ENCODE assay signal across 10 cellular contexts in genomic region chr7:38411404-38411803, GRCh38.
DNase-seq lines count a peak whose midpoint lies in the region; ATAC-seq and TF ChIP-seq lines count a peak whose summit lies in the region.
"Had no signal": no experiment of that assay in that cellular context is flagged by ENCODE, and none has a peak within 500 bp of the region (broad histone marks: within the 10 kb centered on the region; RNA-seq: fewer than 3 reads in every experiment).

No MANE protein-coding gene starts in this region.

- no peak for DNase-seq in AG04449 (ENCODE audit: low read depth, low spot score)
- DNase-seq in fibroblast of villous mesenchyme (ENCODE audit: low read depth), result peak; percentile 8
- DNase-seq in COR-L47 (lab: John Stamatoyannopoulos, UW), result no peak
- DNase-seq in left colon, result no peak
- DNase-seq in heart right ventricle, result no peak
- DNase-seq in stimulated activated CD4-positive, alpha-beta T cell treated with anti-CD3 and anti-CD28 coated beads, Interleukin-4, amount 100 ng/mL, for 24 hours, result no peak
- DNase-seq: adrenal gland had no signal

- ATAC-seq in left colon (no peak), heart right ventricle (no peak)
- ATAC-seq: sciatic nerve had no signal

- no peaks in the 10 kb centered on the region for H3K27me3 ChIP-seq in OCI-LY3 (ENCODE audit: low read depth, low read length)
- no peaks in the 10 kb centered on the region for H3K27me3 ChIP-seq in heart right ventricle
- H3K27me3 ChIP-seq: adrenal gland had no signal

- H3K9me3 ChIP-seq in OCI-LY3 (ENCODE audit: insufficient read depth, low read length), result no peaks in the 10 kb centered on the region
- no peaks in the 10 kb centered on the region for H3K9me3 ChIP-seq in heart right ventricle
- H3K9me3 ChIP-seq: adrenal gland had no signal

- CTCF ChIA-PET in AG04449 (lab: Yijun Ruan, JAX), result interaction anchor here (0.9 to 3.4 kb wide), 5 partner anchors 9 to 245 kb away, joined by 3 to 17 read pairs (median 3); no protein-coding TSS in a partner anchor

- H3K36me3 ChIP-seq in OCI-LY3 (replicated peaks; ENCODE audit: low read depth, low read length), result no peaks in the 10 kb centered on the region
- H3K36me3 ChIP-seq in heart right ventricle, result no peaks in the 10 kb centered on the region
- H3K36me3 ChIP-seq: adrenal gland had no signal

- POLR2A ChIA-PET in AG04449 (lab: Yijun Ruan, JAX), result no interaction called here

- no peak overlapping the region for H3K4me3 ChIP-seq in AG04449 (ENCODE audit: low read depth, low read length)
- H3K4me3 ChIP-seq in OCI-LY3 (ENCODE audit: low read length), result no peak overlapping the region
- H3K4me3 ChIP-seq in fibroblast of villous mesenchyme (ENCODE audit: low read depth, low read length), result no peak overlapping the region
- no peak overlapping the region for H3K4me3 ChIP-seq in heart right ventricle
- H3K4me3 ChIP-seq: adrenal gland had no signal

- H3K9ac ChIP-seq in OCI-LY3 (ENCODE audit: low read length), result no peak overlapping the region

- TF ChIP-seq CTCF in AG04449 (IDR thresholded peaks at IDR 0.05; ENCODE audit: insufficient read depth, low read length, missing control alignments) (peak; percentile 19), GM12872 (IDR thresholded peaks at IDR 0.05; ENCODE audit: insufficient read depth, low read depth, low read length) (peak; percentile 55; the same call in 2 of the 3 replicates), OCI-LY3 (IDR thresholded peaks at IDR 0.05; ENCODE audit: low read depth, low read length) (peak; percentile 37), fibroblast of villous mesenchyme (IDR thresholded peaks at IDR 0.05; ENCODE audit: insufficient read depth, low read depth, low read length) (peak; percentile 30), heart right ventricle (IDR thresholded peaks at IDR 0.05) (peak in 1 of 9 donors; percentile 33)

- no peak overlapping the region for H3K4me2 ChIP-seq in OCI-LY3 (ENCODE audit: low read length)

- 61 to 80% methylated on average over 1 of the region's 1 CpG for WGBS in heart right ventricle, 2 donors

- H4K20me1 ChIP-seq in OCI-LY3 (ENCODE audit: insufficient read depth, low read length), result no peaks in the 10 kb centered on the region

- no peaks in the 10 kb centered on the region for H3K79me2 ChIP-seq in OCI-LY3 (ENCODE audit: low read length)

- H3K27ac ChIP-seq in OCI-LY3 (ENCODE audit: low read length) (no peak overlapping the region), heart right ventricle (no peak overlapping the region)
- H3K27ac ChIP-seq: adrenal gland had no signal

- intact Hi-C loops in left colon (cut with DNase I, micrococcal nuclease), result no loop called here
- intact Hi-C loops in heart right ventricle (cut with DNase I), result no loop called here

- H3K4me1 ChIP-seq in OCI-LY3 (ENCODE audit: low read length) (no peaks in the 10 kb centered on the region), heart right ventricle (no peaks in the 10 kb centered on the region)
- H3K4me1 ChIP-seq: adrenal gland had no signal

- no peak overlapping the region for H2AFZ ChIP-seq in OCI-LY3 (ENCODE audit: low read depth, low read length)
